In genomic region chr3:43854916-43855315, GRCh38 we compare ENCODE assay signal across 14 cellular contexts.
DNase-seq lines count a peak whose midpoint lies in the region; ATAC-seq and TF ChIP-seq lines count a peak whose summit lies in the region.
"Had no signal": no experiment of that assay in that cellular context is flagged by ENCODE, and none has a peak within 500 bp of the region (broad histone marks: within the 10 kb centered on the region; RNA-seq: fewer than 3 reads in every experiment).

No MANE protein-coding gene starts in this region.

- DNase-seq in SK-N-SH (no peak), islet precursor cell (peak; percentile 50), Right ventricle myocardium superior (no peak), GM19240 (ENCODE audit: insufficient read length, low spot score) (no peak)
- DNase-seq: MG63, NCI-H446 treated with DMSO at 0.1 percent for 48 hours had no signal

- H3K9me3 ChIP-seq in SK-N-SH, result no peaks in the 10 kb centered on the region
- H3K9me3 ChIP-seq in Loucy (ENCODE audit: insufficient read depth, low read depth, low read length), result no peaks in the 10 kb centered on the region
- H3K9me3 ChIP-seq: MG63, SJSA1 had no signal

- intact Hi-C loops in Right ventricle myocardium superior (cut with DNase I), result loop anchor here (5.0 kb wide), 1 partner anchor 342 kb away; no protein-coding TSS in a partner anchor

- H3K4me3 ChIP-seq in SK-N-SH (ENCODE audit: low read depth in 2 of 2, low read length in 1 of 2), result no peak overlapping the region
- no peak overlapping the region for H3K4me3 ChIP-seq in Loucy (ENCODE audit: low read length, poor library complexity, severe bottlenecking)
- H3K4me3 ChIP-seq: K562, MG63, PC-9, SJSA1 had no signal

- H2AFZ ChIP-seq in SK-N-SH (ENCODE audit: low read depth), result peak overlapping the region; percentile 69; the same call in 1 of the 2 replicates
- H2AFZ ChIP-seq in Loucy (ENCODE audit: low read length), result peak overlapping the region; percentile 92; the same call in 1 of the 2 replicates
- H2AFZ ChIP-seq: PC-9 had no signal

- no peaks in the 10 kb centered on the region for H3K36me3 ChIP-seq in SK-N-SH (replicated peaks in 1 of 2; ENCODE audit: control insufficient read depth in 1 of 2, insufficient read depth in 2 of 2, low read length in 1 of 2)
- H3K36me3 ChIP-seq in Loucy (ENCODE audit: insufficient read depth, low read length), result no peaks in the 10 kb centered on the region
- H3K36me3 ChIP-seq: MG63, SJSA1 had no signal

- TF ChIP-seq CTCF in SK-N-SH (IDR thresholded peaks at IDR 0.05) (no peak), Loucy (conservative IDR thresholded peaks at IDR 0.05; ENCODE audit: low read length) (no peak)

- no peaks in the 10 kb centered on the region for H3K9me2 ChIP-seq in SK-N-SH
- no peaks in the 10 kb centered on the region for H3K9me2 ChIP-seq in Loucy (replicated peaks; ENCODE audit: low read depth, low read length)

- no peaks in the 10 kb centered on the region for H4K20me1 ChIP-seq in SK-N-SH (ENCODE audit: insufficient read depth)
- H4K20me1 ChIP-seq in Loucy (ENCODE audit: insufficient read depth, low read length, poor library complexity, severe bottlenecking), result no peaks in the 10 kb centered on the region

- H3K9ac ChIP-seq in SK-N-SH (no peak overlapping the region), Loucy (ENCODE audit: low read depth, low read length, poor library complexity, severe bottlenecking) (no peak overlapping the region)

- H3K4me1 ChIP-seq in SK-N-SH (ENCODE audit: control insufficient read depth in 1 of 2, insufficient read depth in 2 of 2, low read depth in 1 of 2, low read length in 1 of 2) (peaks cover 20 to 22% of the 10 kb centered on the region in 2 experiments; a peak in 3 of 4 replicates), Loucy (ENCODE audit: insufficient read depth, low read length, poor library complexity, severe bottlenecking) (no peaks in the 10 kb centered on the region)
- H3K4me1 ChIP-seq: SJSA1 had no signal

- POLR2A ChIA-PET in SK-N-SH (lab: Yijun Ruan, JAX), result interaction anchor here (1.2 kb wide), 1 partner anchor 69 kb away, joined by 5 read pairs; no protein-coding TSS in a partner anchor

- no peak for TF ChIP-seq RAD21 in SK-N-SH (IDR thresholded peaks at IDR 0.05; ENCODE audit: low read length)

- H3K79me2 ChIP-seq in SK-N-SH (ENCODE audit: insufficient read depth) (no peaks in the 10 kb centered on the region), Loucy (ENCODE audit: insufficient read depth, low read length) (no peaks in the 10 kb centered on the region)

- H3K27ac ChIP-seq in SK-N-SH (ENCODE audit: low read depth in 2 of 2, low read length in 1 of 2), result no peak overlapping the region
- H3K27ac ChIP-seq: 22Rv1, PC-9, SJSA1 had no signal

- CTCF ChIA-PET in SK-N-SH (lab: Yijun Ruan, JAX), result interaction anchor here (0.7 to 1.8 kb wide), 21 partner anchors 8 to 349 kb away, joined by 3 to 11 read pairs (median 4); no protein-coding TSS in a partner anchor

- no peak for ATAC-seq in SK-N-SH treated with all-trans-retinoic acid at 6 μM for 48 hours
- no peak for ATAC-seq in GM18517 (IDR thresholded peaks at IDR 0.05; ENCODE audit: unreplicated experiment)
- ATAC-seq in Right ventricle myocardium superior (ENCODE audit: poor library complexity), result no peak
- no peak for ATAC-seq in HG02885 (IDR thresholded peaks at IDR 0.05; ENCODE audit: poor library complexity, unreplicated experiment)

- 85% methylated on average over 6 of the region's 6 CpGs for WGBS in SK-N-SH (ENCODE audit: low lambda C conversion rate)

- H3K4me2 ChIP-seq in SK-N-SH, result no peak overlapping the region
- no peak overlapping the region for H3K4me2 ChIP-seq in Loucy (ENCODE audit: low read depth, low read length, poor library complexity, severe bottlenecking)
- H3K4me2 ChIP-seq: PC-9 had no signal

- H3K27me3 ChIP-seq in SK-N-SH (ENCODE audit: insufficient read depth) (no peaks in the 10 kb centered on the region), Loucy (ENCODE audit: insufficient read depth, low read length, poor library complexity, severe bottlenecking) (no peaks in the 10 kb centered on the region)
- H3K27me3 ChIP-seq: MG63, SJSA1 had no signal

- H3F3A ChIP-seq in SK-N-SH (replicated peaks; ENCODE audit: insufficient read depth) (peaks cover 9% of the 10 kb centered on the region), Loucy (ENCODE audit: low read depth) (no peaks in the 10 kb centered on the region)

- no peak for TF ChIP-seq EP300 in SK-N-SH (IDR thresholded peaks at IDR 0.05; ENCODE audit: borderline replicate concordance in 1 of 2, low read depth in 1 of 2, low read length in 1 of 2)

TF ChIP-seq in SK-N-SH, 30 proteins besides CTCF, POLR2A, EP300 and RAD21:
- TF ChIP-seq YY1 (IDR thresholded peaks at IDR 0.05; ENCODE audit: low read depth), result no peak

TF ChIP-seq in SK-N-SH treated with all-trans-retinoic acid at 6 μM for 48 hours, 23 proteins besides CTCF, POLR2A, EP300 and RAD21:
- no peak for TF ChIP-seq GLIS3 (CRISPR knock-in tag; IDR thresholded peaks at IDR 0.05)
- no peak for TF ChIP-seq BACH2 (CRISPR knock-in tag; IDR thresholded peaks at IDR 0.05; ENCODE audit: borderline replicate concordance)
- TF ChIP-seq ZNF8 (CRISPR knock-in tag; IDR thresholded peaks at IDR 0.05), result no peak
